ENCODE assay signal across 9 cellular contexts in the genomic region with DNA sequence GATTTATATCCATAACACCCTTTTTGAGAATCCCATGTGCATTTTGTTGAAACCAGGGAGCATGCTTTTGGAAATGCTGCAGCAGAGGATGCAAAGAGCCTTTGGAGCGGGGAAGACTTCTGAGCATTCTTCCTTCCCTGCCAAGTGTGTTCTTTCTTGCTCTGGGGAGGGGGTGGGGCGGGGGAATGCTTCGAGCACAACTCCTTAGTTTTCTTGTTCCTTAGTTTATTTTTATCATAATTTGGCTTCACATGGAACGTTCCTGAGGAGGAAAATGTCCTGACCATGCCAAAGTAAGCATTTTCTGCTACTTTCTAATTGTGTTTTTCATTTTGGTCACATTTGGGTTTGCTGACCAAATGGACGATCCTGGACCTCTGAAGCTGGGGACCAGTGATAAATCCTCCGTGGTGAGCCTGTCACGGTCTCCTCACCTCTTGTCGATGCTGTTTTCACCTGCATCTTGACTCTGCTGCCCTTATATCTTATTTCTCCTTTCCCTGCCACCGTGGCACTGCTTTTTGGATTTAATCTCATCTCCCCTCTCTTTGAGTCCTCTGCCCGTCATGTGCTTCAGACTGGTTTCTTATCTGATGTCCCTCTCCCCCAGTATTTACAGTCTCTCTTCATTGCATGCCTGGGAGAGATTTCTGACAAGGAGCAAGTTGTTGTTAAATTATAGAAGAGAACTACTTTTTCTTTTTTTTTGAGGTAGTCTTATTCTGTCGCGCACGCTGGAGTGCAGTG. TPM values are rescaled to one million over a fixed set of nuclear protein-coding genes. Genes with fewer than 3 reads are reported as not detected.
A peak's percentile ranks its signal among the peaks of the same experiment; 100 is the strongest.
DNase-seq lines count a peak whose midpoint lies in the region; ATAC-seq and TF ChIP-seq lines count a peak whose summit lies in the region.
"Had no signal": no experiment of that assay in that cellular context is flagged by ENCODE, and none has a peak within 500 bp of the region (broad histone marks: within the 10 kb centered on the region; RNA-seq: fewer than 3 reads in every experiment).

No MANE protein-coding gene starts in this region.

- no peaks in the 10 kb centered on the region for H3K9me2 ChIP-seq in SU-DHL-6 (replicated peaks; ENCODE audit: insufficient read depth, low read length)

- H3K4me3 Mint-ChIP-seq in T-helper 1 cell treated with Interleukin-12 subunit alpha and Interleukin-12 subunit beta and Interleukin-4 antibody, amounts not matched to agents 30 μg/mL and 1 μg/mL, for 36 hours: peak overlapping the region; percentile 69

- H3F3A ChIP-seq in SU-DHL-6 (ENCODE audit: insufficient read depth): no peaks in the 10 kb centered on the region

- H3K4me3 ChIP-seq in SU-DHL-6 (ENCODE audit: insufficient read depth, low read length, poor library complexity, severe bottlenecking): no peak overlapping the region
- H3K4me3 ChIP-seq in esophagus squamous epithelium: peak overlapping the region in 2 of 4 donors; percentile 2
- H3K4me3 ChIP-seq in skeletal muscle cell (ENCODE audit: low read depth, low read length): peak overlapping the region; percentile 63
- H3K4me3 ChIP-seq in effector memory CD4-positive, alpha-beta T cell (ENCODE audit: insufficient read depth, low read depth, low read length, poor library complexity, severe bottlenecking): no peak overlapping the region

- no peak overlapping the region for H2AFZ ChIP-seq in SU-DHL-6 (ENCODE audit: low read depth, low read length, severe bottlenecking)

- H3K27me3 ChIP-seq in SU-DHL-6 (ENCODE audit: low read length): no peaks in the 10 kb centered on the region
- H3K27me3 ChIP-seq in esophagus squamous epithelium: no peaks in the 10 kb centered on the region
- no peaks in the 10 kb centered on the region for H3K27me3 ChIP-seq in effector memory CD4-positive, alpha-beta T cell (replicated peaks; ENCODE audit: control insufficient read depth, insufficient read depth, low read length, poor library complexity, severe bottlenecking)

- H3K36me3 ChIP-seq in SU-DHL-6 (ENCODE audit: low read length): peaks cover 19% of the 10 kb centered on the region
- peaks cover 5 to 36% (median 8%) of the 10 kb centered on the region in 3 donors for H3K36me3 ChIP-seq in esophagus squamous epithelium
- peaks cover 23% of the 10 kb centered on the region for H3K36me3 ChIP-seq in effector memory CD4-positive, alpha-beta T cell (ENCODE audit: control insufficient read depth, insufficient read depth, low read length)

- no peak for TF ChIP-seq CTCF in SU-DHL-6 (IDR thresholded peaks at IDR 0.05; ENCODE audit: insufficient read depth, low read length, poor library complexity, severe bottlenecking)
- no peak for TF ChIP-seq CTCF in esophagus squamous epithelium (IDR thresholded peaks at IDR 0.05)

- peak overlapping the region; percentile 68 for H3K4me2 ChIP-seq in SU-DHL-6 (ENCODE audit: low read depth, low read length, poor library complexity, severe bottlenecking)

- no peak overlapping the region for H3K27ac ChIP-seq in SU-DHL-6 (ENCODE audit: low read depth, low read length)
- H3K27ac ChIP-seq in esophagus squamous epithelium: peak overlapping the region; percentile 27 to 97 (median 94)
- no peak overlapping the region for H3K27ac ChIP-seq in effector memory CD4-positive, alpha-beta T cell (ENCODE audit: insufficient read depth, low read length, poor library complexity, severe bottlenecking)

- H3K9ac ChIP-seq in SU-DHL-6 (ENCODE audit: low read length): peak overlapping the region; percentile 99

- H3K4me1 Mint-ChIP-seq in T-helper 1 cell treated with Interleukin-12 subunit alpha and Interleukin-12 subunit beta and Interleukin-4 antibody, amounts not matched to agents 30 μg/mL and 1 μg/mL, for 36 hours (ENCODE audit: low read depth): peaks cover 37% of the 10 kb centered on the region

- 68 to 76% methylated on average over 13 of the region's 13 CpGs for WGBS in esophagus squamous epithelium, 2 donors

- H3K27ac Mint-ChIP-seq in T-helper 1 cell treated with Interleukin-12 subunit alpha and Interleukin-12 subunit beta and Interleukin-4 antibody, amounts not matched to agents 30 μg/mL and 1 μg/mL, for 36 hours: peak overlapping the region; percentile 61

- intact Hi-C loops in esophagus squamous epithelium (cut with DNase I): no loop called here

- peaks cover 21% of the 10 kb centered on the region; the same call in 1 of the 2 replicates for H4K20me1 ChIP-seq in SU-DHL-6 (ENCODE audit: low read depth, low read length)

- peaks cover 9 to 65% (median 33%) of the 10 kb centered on the region in 3 donors for H3K4me1 ChIP-seq in esophagus squamous epithelium
- peaks cover 7% of the 10 kb centered on the region for H3K4me1 ChIP-seq in effector memory CD4-positive, alpha-beta T cell (ENCODE audit: control insufficient read depth, insufficient read depth, low read length, poor library complexity, severe bottlenecking)

- H3K36me3 Mint-ChIP-seq in T-helper 1 cell treated with Interleukin-12 subunit alpha and Interleukin-12 subunit beta and Interleukin-4 antibody, amounts not matched to agents 30 μg/mL and 1 μg/mL, for 36 hours (ENCODE audit: low read depth): peaks cover 27% of the 10 kb centered on the region

- DNase-seq in T-helper 1 cell (no peak), esophagus squamous epithelium (lab: John Stamatoyannopoulos, UW) (no peak), skeletal muscle cell (ENCODE audit: low read depth) (no peak), Kasumi-1 (lab: John Stamatoyannopoulos, UW) (no peak)
- no peak for DNase-seq in effector memory CD4-positive, alpha-beta T cell

- no peak for TF ChIP-seq POLR2A in esophagus squamous epithelium (IDR thresholded peaks at IDR 0.05)

- no peaks in the 10 kb centered on the region for H3K9me3 Mint-ChIP-seq in T-helper 1 cell treated with Interleukin-12 subunit alpha and Interleukin-12 subunit beta and Interleukin-4 antibody, amounts not matched to agents 30 μg/mL and 1 μg/mL, for 36 hours

- peaks cover 64% of the 10 kb centered on the region for H3K79me2 ChIP-seq in SU-DHL-6 (ENCODE audit: insufficient read depth, low read length)

- H3K9me3 ChIP-seq in SU-DHL-6 (ENCODE audit: insufficient read depth, low read length) (no peaks in the 10 kb centered on the region), esophagus squamous epithelium (no peaks in the 10 kb centered on the region)
- no peaks in the 10 kb centered on the region for H3K9me3 ChIP-seq in effector memory CD4-positive, alpha-beta T cell (ENCODE audit: control insufficient read depth, low read length)

- no peaks in the 10 kb centered on the region for H3K27me3 Mint-ChIP-seq in T-helper 1 cell treated with Interleukin-12 subunit alpha and Interleukin-12 subunit beta and Interleukin-4 antibody, amounts not matched to agents 30 μg/mL and 1 μg/mL, for 36 hours (ENCODE audit: low read depth)

- no peak for ATAC-seq in HG03469 (IDR thresholded peaks at IDR 0.05; ENCODE audit: unreplicated experiment)
- ATAC-seq: sciatic nerve had no signal

RNA-seq across cellular contexts. Expression of gene CTPS1, which starts 2.4 kb away (rescaled TPM):
- 10 to 100 TPM; 14.6 to 42.8 (median 23.7) TPM for total RNA-seq in esophagus squamous epithelium

RNA-seq across cellular contexts. Expression of gene SLFNL1, which starts 39.6 kb away (rescaled TPM):
- total RNA-seq in esophagus squamous epithelium: under 1 TPM in 2 of 4 donors, not detected in 2; 0.49 to 0.76 TPM

Comparison
In these comparisons a context has a peak if more than half of its experiments do, and no peak if none do; other contexts are left out.
1. H3K27ac ChIP-seq: peak in esophagus squamous epithelium (4 of 4); none in SU-DHL-6 (single experiment) and effector memory CD4-positive, alpha-beta T cell (single experiment).